22 cellular contexts compared by ENCODE assay signal in genomic region chr3:37852097-37852496, GRCh38. TPM values are rescaled to one million over a fixed set of nuclear protein-coding genes. Genes with fewer than 3 reads are reported as not detected.
DNase-seq lines count a peak whose midpoint lies in the region; ATAC-seq and TF ChIP-seq lines count a peak whose summit lies in the region.
"Had no signal": no experiment of that assay in that cellular context is flagged by ENCODE, and none has a peak within 500 bp of the region (broad histone marks: within the 10 kb centered on the region; RNA-seq: fewer than 3 reads in every experiment).

No MANE protein-coding gene starts in this region.

- H3K36me3 Mint-ChIP-seq in nephron progenitor cell (ENCODE audit: low read depth), result peaks cover 30% of the 10 kb centered on the region
- no peaks in the 10 kb centered on the region for H3K36me3 Mint-ChIP-seq in CD4-positive, alpha-beta T cell (ENCODE audit: low read depth)
- H3K36me3 Mint-ChIP-seq: IgD-negative memory B cell had no signal

- no peak overlapping the region for H3K4me3 Mint-ChIP-seq in nephron progenitor cell
- H3K4me3 Mint-ChIP-seq in CD4-positive, alpha-beta T cell, result no peak overlapping the region
- H3K4me3 Mint-ChIP-seq: activated CD4-positive, alpha-beta T cell treated with anti-CD3 and anti-CD28 coated beads for 36 hours; IgD-negative memory B cell had no signal

- intact Hi-C loops in CD4-positive, alpha-beta T cell (cut with DNase I, micrococcal nuclease), result loop anchor here in 1 of 2 experiments (10.0 kb wide), 2 partner anchors 493 to 1193 kb away; partner anchors contain the start of gene XYLB
- intact Hi-C loops in head of caudate nucleus (cut with DNase I) (no loop called here), left colon (cut with DNase I, micrococcal nuclease) (no loop called here)

- peak; percentile 56 for DNase-seq in EH (ENCODE audit: low read depth)
- peak; percentile 47 for DNase-seq in RPMI7951 (ENCODE audit: low read depth)
- peak; percentile 54 for DNase-seq in epithelial cell of prostate (ENCODE audit: low read depth, low spot score)
- no peak for DNase-seq in nephron progenitor cell
- DNase-seq in CD4-positive, alpha-beta T cell, result no peak
- no peak for DNase-seq in stimulated activated CD8-positive, alpha-beta memory T cell treated with anti-CD3 and anti-CD28 coated beads, Interleukin-4, amount 100 ng/mL, for 48 hours
- DNase-seq in head of caudate nucleus, result no peak
- no peak for DNase-seq in left colon
- DNase-seq: activated CD4-positive, alpha-beta T cell treated with anti-CD3 and anti-CD28 coated beads for 36 hours; aorta; colonic mucosa; kidney; NCI-H2081; NCI-H524 treated with DMSO at 0.1 percent for 48 hours; stimulated activated CD4-positive, alpha-beta T cell treated with anti-CD3 and anti-CD28 coated beads, Interleukin-1b, Interleukin-23, amount 100 ng/mL, for 48 hours; stomach; T1000 had no signal

- CTCF ChIA-PET in CD4-positive, alpha-beta T cell (lab: Charles Lee), result interaction anchor here (0.8 kb wide), 1 partner anchor 14 kb away, joined by 4 read pairs; no protein-coding TSS in a partner anchor

- no peaks in the 10 kb centered on the region for H3K27me3 ChIP-seq in CD4-positive, alpha-beta T cell (ENCODE audit: control insufficient read depth, insufficient read depth, low read length)
- H3K27me3 ChIP-seq: colonic mucosa, neutrophil, right atrium auricular region, SJSA1, stomach, vagina had no signal

- TF ChIP-seq CTCF in nephron progenitor cell (IDR thresholded peaks at IDR 0.05), result no peak
- TF ChIP-seq CTCF in CD4-positive, alpha-beta T cell (IDR thresholded peaks at IDR 0.05), result no peak

- H3K9me3 Mint-ChIP-seq in nephron progenitor cell, result no peaks in the 10 kb centered on the region
- H3K9me3 Mint-ChIP-seq in CD4-positive, alpha-beta T cell, result no peaks in the 10 kb centered on the region
- H3K9me3 Mint-ChIP-seq: IgD-negative memory B cell had no signal

- H3K27ac ChIP-seq in epithelial cell of prostate, result peak overlapping the region; percentile 84
- H3K27ac ChIP-seq in CD4-positive, alpha-beta T cell (ENCODE audit: low read depth, low read length), result no peak overlapping the region
- H3K27ac ChIP-seq: colonic mucosa, neutrophil, right atrium auricular region, SJSA1, stomach, vagina had no signal

- POLR2A ChIA-PET in CD4-positive, alpha-beta T cell (lab: Charles Lee), result no interaction called here

- ATAC-seq in CD4-positive, alpha-beta T cell (ENCODE audit: poor library complexity), result no peak
- ATAC-seq in left colon, result no peak
- ATAC-seq: activated CD4-positive, alpha-beta T cell treated with anti-CD3 and anti-CD28 coated beads for 36 hours had no signal

- peaks cover 10% of the 10 kb centered on the region for H3K4me1 Mint-ChIP-seq in nephron progenitor cell
- H3K4me1 Mint-ChIP-seq in CD4-positive, alpha-beta T cell (ENCODE audit: low read depth), result no peaks in the 10 kb centered on the region
- H3K4me1 Mint-ChIP-seq: activated CD4-positive, alpha-beta T cell treated with anti-CD3 and anti-CD28 coated beads for 36 hours had no signal

- no peaks in the 10 kb centered on the region for H3K9me3 ChIP-seq in CD4-positive, alpha-beta T cell (ENCODE audit: control insufficient read depth, low read length)
- H3K9me3 ChIP-seq: colonic mucosa, neutrophil, SJSA1, stomach, vagina had no signal

- peaks cover 3% of the 10 kb centered on the region for H3K27me3 Mint-ChIP-seq in nephron progenitor cell (ENCODE audit: low read depth, poor library complexity)
- no peaks in the 10 kb centered on the region for H3K27me3 Mint-ChIP-seq in CD4-positive, alpha-beta T cell
- H3K27me3 Mint-ChIP-seq: activated CD4-positive, alpha-beta T cell treated with anti-CD3 and anti-CD28 coated beads for 36 hours had no signal

- H3K27ac Mint-ChIP-seq in nephron progenitor cell, result peak overlapping the region; percentile 80
- H3K27ac Mint-ChIP-seq in CD4-positive, alpha-beta T cell, result no peak overlapping the region
- H3K27ac Mint-ChIP-seq: activated CD4-positive, alpha-beta T cell treated with anti-CD3 and anti-CD28 coated beads for 36 hours had no signal

RNA-seq across cellular contexts. Expression of gene CTDSPL, which starts 9.6 kb away (rescaled TPM):
- total RNA-seq in RPMI7951 (2014; rRNA removed; shearing (Covaris generic)), result 17.3 and 26.3 TPM in 2 replicates
- total RNA-seq in CD4-positive, alpha-beta T cell, result 1 to 10 TPM in 1 of 2 experiments, under 1 TPM in 1; 0.92 to 1.5 TPM
- total RNA-seq in left colon, result 10 to 100 TPM; 75.5 to 80.0 TPM

Comparison
In these comparisons a context has a peak if more than half of its experiments do, and no peak if none do; other contexts are left out.
1. DNase-seq: peak in EH (single experiment), RPMI7951 (single experiment) and epithelial cell of prostate (single experiment); none in nephron progenitor cell (single experiment), CD4-positive, alpha-beta T cell (0 of 10), stimulated activated CD8-positive, alpha-beta memory T cell treated with anti-CD3 and anti-CD28 coated beads, Interleukin-4, amount 100 ng/mL, for 48 hours (single experiment), head of caudate nucleus (0 of 42) and left colon (0 of 2).